13 cellular contexts compared by ENCODE assay signal in the genomic region with DNA sequence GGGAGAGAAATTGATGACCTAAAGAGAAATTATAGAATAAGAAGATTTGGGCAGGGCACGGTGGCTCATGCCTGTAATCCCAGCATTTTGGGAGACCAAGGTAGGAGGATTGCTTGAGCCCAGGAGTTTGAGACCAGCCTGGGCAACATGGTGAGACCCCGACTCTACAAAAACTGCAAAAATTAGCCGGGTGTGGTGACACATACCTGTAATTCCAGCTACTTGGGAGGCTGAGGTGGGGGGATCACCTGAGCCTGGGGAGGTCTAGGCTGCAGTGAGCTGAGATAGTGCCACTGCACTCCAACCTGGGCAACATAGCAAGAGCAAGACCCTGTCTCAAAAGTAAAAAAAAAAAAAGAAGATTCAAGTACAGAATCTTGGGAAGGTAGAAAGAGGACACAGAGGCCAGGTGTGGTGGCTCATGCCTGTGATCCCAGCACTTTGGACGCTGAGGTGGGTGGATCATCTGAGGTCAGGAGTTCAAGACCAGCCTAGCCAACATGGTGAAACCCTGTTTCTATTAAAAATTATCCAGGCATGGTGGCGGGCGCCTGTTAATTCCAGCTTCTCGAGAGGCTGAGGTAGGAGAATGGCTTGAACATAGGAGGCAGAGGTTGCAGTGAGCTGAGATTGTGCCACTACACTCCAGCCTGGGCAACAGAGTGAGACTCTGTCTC. TPM values are rescaled to one million over a fixed set of nuclear protein-coding genes. Genes with fewer than 3 reads are reported as not detected.
DNase-seq lines count a peak whose midpoint lies in the region; ATAC-seq and TF ChIP-seq lines count a peak whose summit lies in the region.
"Not testable (repeated sequence)": the region's sequence is repeated elsewhere in the genome, so short reads cannot be mapped to it uniquely, and the experiment has no call there.
"Had no signal": no experiment of that assay in that cellular context is flagged by ENCODE, and none has a peak within 500 bp of the region (broad histone marks: within the 10 kb centered on the region; RNA-seq: fewer than 3 reads in every experiment).

No MANE protein-coding gene starts in this region.

- not testable (repeated sequence) for H2BK20ac ChIP-seq in H9 (ENCODE audit: low read depth, low read length, poor library complexity, severe bottlenecking)

- not testable (repeated sequence) for H3T11ph ChIP-seq in H9 (ENCODE audit: low read length)

- not testable (repeated sequence) for H4K20me1 ChIP-seq in H9 (ENCODE audit: control insufficient read depth, insufficient read depth, insufficient read length); PC-3 (ENCODE audit: low read length)

- H3K18ac ChIP-seq in H9 (ENCODE audit: insufficient read length, low read depth, low read length) = not testable (repeated sequence)
- peak overlapping the region; percentile 46 for H3K18ac ChIP-seq in neuronal stem cell (ENCODE audit: low read length)

- H4K5ac ChIP-seq in H9 (ENCODE audit: insufficient read length, low read depth, low read length) = not testable (repeated sequence)

- H3K14ac ChIP-seq in H9 (ENCODE audit: insufficient read depth, low read length); neuronal stem cell (ENCODE audit: low read length): not testable (repeated sequence)

- H4K8ac ChIP-seq in H9 (replicated peaks; ENCODE audit: insufficient read length, low read depth, low read length); neuronal stem cell (ENCODE audit: low read depth, low read length): not testable (repeated sequence)

- H3K4me1 ChIP-seq in H9 (ENCODE audit: insufficient read depth, low read length) = not testable (repeated sequence)
- peaks cover 37% of the 10 kb centered on the region for H3K4me1 ChIP-seq in PC-3 (ENCODE audit: insufficient read depth, low read length)
- peaks cover 40 to 48% (median 44%) of the 10 kb centered on the region in 4 donors for H3K4me1 ChIP-seq in esophagus muscularis mucosa
- H3K4me1 ChIP-seq in iPS-20b (ENCODE audit: insufficient read depth, low read length) = peaks cover 26% of the 10 kb centered on the region
- H3K4me1 ChIP-seq in neuronal stem cell (ENCODE audit: control insufficient read depth in 2 of 2, insufficient read depth in 1 of 2, low read depth in 1 of 2, low read length in 2 of 2) = peaks cover 12 to 22% of the 10 kb centered on the region in 2 donors
- H3K4me1 ChIP-seq in suprapubic skin = peaks cover 44% of the 10 kb centered on the region

- not testable (repeated sequence) for H3K36me3 ChIP-seq in PC-3 (ENCODE audit: low read depth, low read length); esophagus muscularis mucosa; iPS-20b (ENCODE audit: insufficient read depth, low read depth, low read length); neuronal stem cell (replicated peaks in 1 of 2; ENCODE audit: control insufficient read depth in 2 of 2, insufficient read depth in 2 of 2, low read length in 2 of 2); suprapubic skin

- H3K36me3 Mint-ChIP-seq in H9 (ENCODE audit: insufficient read depth in 1 of 3, low read depth in 3 of 3) = not testable (repeated sequence)

- not testable (repeated sequence) for TF ChIP-seq EP300 in esophagus muscularis mucosa (IDR thresholded peaks at IDR 0.05); suprapubic skin (IDR thresholded peaks at IDR 0.05)

- not testable (repeated sequence) for H2BK5ac ChIP-seq in H9 (ENCODE audit: insufficient read length, low read length); neuronal stem cell (ENCODE audit: low read length)

- in situ Hi-C loops in astrocyte of the spinal cord (cut with HindIII; ENCODE audit: low sequenced_read_pairs) = not testable (repeated sequence)

- not testable (repeated sequence) for H2AK5ac ChIP-seq in H9 (ENCODE audit: insufficient read length, low read length); neuronal stem cell (ENCODE audit: low read depth, low read length)

- WGBS in H9 (ENCODE audit: extremely low coverage, insufficient read length, low lambda C conversion rate) = no CpG with 5 or more reads among the region's 7 CpGs
- 87% methylated on average over 7 of the region's 7 CpGs for WGBS in esophagus muscularis mucosa
- no CpG with 5 or more reads among the region's 7 CpGs for WGBS in neuronal stem cell (ENCODE audit: extremely low coverage in 2 of 2, insufficient read length in 2 of 2, insufficient replicate concordance in 1 of 2), 2 donors
- WGBS in suprapubic skin = 76% methylated on average over 7 of the region's 7 CpGs

- H3K79me2 ChIP-seq in H9 (ENCODE audit: insufficient read depth, low read length) = not testable (repeated sequence)
- peaks cover 22% of the 10 kb centered on the region for H3K79me2 ChIP-seq in PC-3 (ENCODE audit: low read length)

- peaks cover 13% of the 10 kb centered on the region for H3K23me2 ChIP-seq in H9 (ENCODE audit: insufficient read length, low read depth, low read length, poor library complexity, severe bottlenecking)

- not testable (repeated sequence) for H2AFZ ChIP-seq in H9 (ENCODE audit: low read length); PC-3 (ENCODE audit: low read length); neuronal stem cell (ENCODE audit: low read length)

- peak overlapping the region; percentile 67 for H3K4me3 ChIP-seq in AG04449 (ENCODE audit: low read depth, low read length)
- peak overlapping the region; percentile 92 for H3K4me3 ChIP-seq in PC-3 (ENCODE audit: low read length)
- H3K4me3 ChIP-seq in astrocyte of the spinal cord (ENCODE audit: low read depth, low read length) = peak overlapping the region; percentile 61
- H3K4me3 ChIP-seq in esophagus muscularis mucosa = peak overlapping the region; percentile 60 to 74 (median 66)
- peak overlapping the region; percentile 95 for H3K4me3 ChIP-seq in iPS-20b (ENCODE audit: low read length)
- peak overlapping the region; percentile 65 to 91 for H3K4me3 ChIP-seq in neuronal stem cell (ENCODE audit: low read length in 2 of 2)
- peak overlapping the region; percentile 59 for H3K4me3 ChIP-seq in suprapubic skin

- H3K56ac ChIP-seq in H9 (ENCODE audit: insufficient read length, low read depth, low read length) = not testable (repeated sequence)

- not testable (repeated sequence) for H3K23ac ChIP-seq in H9 (ENCODE audit: insufficient read length, low read depth, low read length); neuronal stem cell (ENCODE audit: low read depth, low read length, poor library complexity)

- not testable (repeated sequence) for TF ChIP-seq CTCF in AG04449 (IDR thresholded peaks at IDR 0.05; ENCODE audit: insufficient read depth, low read length, missing control alignments); H9 (conservative IDR thresholded peaks at IDR 0.05); PC-3 (conservative IDR thresholded peaks at IDR 0.05; ENCODE audit: low read depth, low read length); astrocyte of the spinal cord (IDR thresholded peaks at IDR 0.05; ENCODE audit: low read depth, low read length); esophagus muscularis mucosa (IDR thresholded peaks at IDR 0.05); suprapubic skin (IDR thresholded peaks at IDR 0.05)

- H3K27me3 ChIP-seq in H9 (ENCODE audit: insufficient read depth, low read length); PC-3 (ENCODE audit: low read length); esophagus muscularis mucosa; iPS-20b (ENCODE audit: insufficient read depth, low read length); neuronal stem cell (ENCODE audit: control insufficient read depth in 3 of 3, insufficient read depth in 3 of 3, low read depth in 1 of 3, low read length in 3 of 3); suprapubic skin: not testable (repeated sequence)

- not testable (repeated sequence) for H3K4me3 Mint-ChIP-seq in H9

- H3K27ac ChIP-seq in H9 (ENCODE audit: insufficient read length, low read depth, low read length) (peak overlapping the region; percentile 96), PC-3 (ENCODE audit: low read length) (peak overlapping the region; percentile 100), esophagus muscularis mucosa (replicated peaks in 1 of 4) (peak overlapping the region; percentile 93 to 98 (median 96)), iPS-20b (ENCODE audit: low read length) (peak overlapping the region; percentile 99), neuronal stem cell (replicated peaks; ENCODE audit: low read length) (peak overlapping the region; percentile 98), suprapubic skin (peak overlapping the region; percentile 96)

- H4K91ac ChIP-seq in H9 (ENCODE audit: insufficient read length, low read depth, low read length); neuronal stem cell (ENCODE audit: low read depth, low read length, poor library complexity): not testable (repeated sequence)

- not testable (repeated sequence) for H3K9me2 ChIP-seq in PC-3 (replicated peaks; ENCODE audit: low read length)

- peaks cover 17 to 22% of the 10 kb centered on the region in 2 experiments for H3K4me1 Mint-ChIP-seq in H9

- not testable (repeated sequence) for H3K79me1 ChIP-seq in H9 (ENCODE audit: insufficient read depth, low read depth, low read length, poor library complexity, severe bottlenecking); neuronal stem cell (ENCODE audit: low read depth, low read length)

- not testable (repeated sequence) for H3K9me3 ChIP-seq in H9 (ENCODE audit: control insufficient read depth, low read depth, low read length); PC-3 (ENCODE audit: low read length); esophagus muscularis mucosa; iPS-20b (ENCODE audit: insufficient read depth, low read depth, low read length); neuronal stem cell (replicated peaks in 1 of 2; ENCODE audit: control insufficient read depth in 2 of 2, insufficient read depth in 1 of 2, low read depth in 1 of 2, low read length in 2 of 2); suprapubic skin

- not testable (repeated sequence) for BruUV-seq in PC-3 (replicated peaks; lab: Mats Ljungman, UMichigan)

- H2BK15ac ChIP-seq in H9 (ENCODE audit: low read depth, low read length); neuronal stem cell (ENCODE audit: low read length): not testable (repeated sequence)

- not testable (repeated sequence) for H3K27ac Mint-ChIP-seq in H9

- H3K9ac ChIP-seq in H9 (ENCODE audit: extremely low read depth, insufficient read length, low read length) = peak overlapping the region; percentile 80
- H3K9ac ChIP-seq in PC-3 (ENCODE audit: low read length) = peak overlapping the region; percentile 100
- H3K9ac ChIP-seq in iPS-20b (ENCODE audit: low read depth, low read length) = peak overlapping the region; percentile 99; the same call in 1 of the 2 replicates
- H3K9ac ChIP-seq in neuronal stem cell (ENCODE audit: low read depth, low read length, poor library complexity) = not testable (repeated sequence)

- not testable (repeated sequence) for TF ChIP-seq POLR2A in esophagus muscularis mucosa (IDR thresholded peaks at IDR 0.05; ENCODE audit: low read depth); suprapubic skin (IDR thresholded peaks at IDR 0.05)

- POLR2A ChIA-PET in AG04449 (lab: Yijun Ruan, JAX) = interaction anchor here (1.8 to 2.1 kb wide), 3 partner anchors 10 to 88 kb away, joined by 5 to 18 read pairs (median 10); a partner anchor contains a TSS
- POLR2A ChIA-PET in PC-3 (lab: Charles Lee; ENCODE audit: unreplicated experiment) = interaction anchor here (0.7 to 2.1 kb wide), 2 partner anchors 28 to 63 kb away, joined by 4 to 31 read pairs; a partner anchor contains a TSS

- not testable (repeated sequence) for H2BK12ac ChIP-seq in H9 (ENCODE audit: insufficient read length, low read depth, low read length); neuronal stem cell (ENCODE audit: low read length)

- not testable (repeated sequence) for H2BK120ac ChIP-seq in H9 (ENCODE audit: low read depth, low read length, poor library complexity, severe bottlenecking); neuronal stem cell (ENCODE audit: low read depth, low read length)

- not testable (repeated sequence) for H3K27me3 Mint-ChIP-seq in H9 (ENCODE audit: low read depth)

- not testable (repeated sequence) for ATAC-seq in PC-3

- not testable (repeated sequence) for DNase-seq in AG04449 (ENCODE audit: low read depth, low spot score); H9; PC-3; astrocyte of the spinal cord (ENCODE audit: low read depth, low spot score); esophagus muscularis mucosa (ENCODE audit: extremely low spot score); neuronal stem cell (ENCODE audit: low spot score); suprapubic skin (ENCODE audit: low spot score in 2 of 2)

- not testable (repeated sequence) for H3K4ac ChIP-seq in H9 (ENCODE audit: low read depth, low read length); neuronal stem cell (ENCODE audit: low read length)

- peak overlapping the region; percentile 81 for H3K4me2 ChIP-seq in H9 (ENCODE audit: insufficient read depth, insufficient read length, low read length)
- peak overlapping the region; percentile 100 for H3K4me2 ChIP-seq in PC-3 (ENCODE audit: low read length)
- peak overlapping the region; percentile 72 for H3K4me2 ChIP-seq in neuronal stem cell (ENCODE audit: insufficient read depth, low read length, poor library complexity, severe bottlenecking)

- CTCF ChIA-PET in AG04449 (lab: Yijun Ruan, JAX) = interaction anchor here (1.7 kb wide), 1 partner anchor 59 kb away, joined by 5 read pairs; no protein-coding TSS in a partner anchor
- CTCF ChIA-PET in PC-3 (lab: Charles Lee) = not testable (repeated sequence)

- intact Hi-C loops in PC-3 (cut with micrococcal nuclease) = loop anchor here (1.0 to 5.0 kb wide), 3 partner anchors 28 to 88 kb away; a partner anchor contains a TSS
- intact Hi-C loops in esophagus muscularis mucosa (cut with DNase I) = not testable (repeated sequence)

- H3K9me3 Mint-ChIP-seq in H9 = not testable (repeated sequence)

- not testable (repeated sequence) for H3F3A ChIP-seq in PC-3 (ENCODE audit: low read length, unreplicated experiment)

RNA-seq across cellular contexts. Expression of a gene that starts 27.8 kb away (rescaled TPM):
- total RNA-seq in H9 (2021) (354 TPM in 2 replicates), PC-3 (2014; rRNA removed) (116 and 121 TPM in 2 replicates), esophagus muscularis mucosa (10 to 100 TPM in 1 of 4 donors, 1 to 10 TPM in 3; 7.1 to 16.8 (median 9.1) TPM), suprapubic skin (10 to 100 TPM; 24.3 to 53.9 (median 49.7) TPM)
- 373 TPM for polyA plus RNA-seq in neuronal stem cell (2013, experiment 1 of 2)
- 380 TPM for polyA plus RNA-seq in neuronal stem cell (2013, experiment 2 of 2)

RNA-seq across cellular contexts. Expression of a gene that starts 44.8 kb away (rescaled TPM):
- total RNA-seq in H9 (2021) (0.20 TPM in 1 of 2 replicates, not detected in the other), PC-3 (2014; rRNA removed) (not detected in 2 replicates), esophagus muscularis mucosa (not detected), suprapubic skin (not detected)
- 0.01 TPM for polyA plus RNA-seq in neuronal stem cell (2013, experiment 1 of 2)
- polyA plus RNA-seq in neuronal stem cell (2013, experiment 2 of 2) = 0.10 TPM
- total RNA-seq: activated CD4-positive, alpha-beta T cell treated with anti-CD3 and anti-CD28 coated beads, Interleukin-2, amount 10 ng/mL, durations not matched to agents 24 days and 14 days; dermis microvascular lymphatic vessel endothelial cell; HFFc6; M059J; posterior vena cava had no signal
